In the genomic region with DNA sequence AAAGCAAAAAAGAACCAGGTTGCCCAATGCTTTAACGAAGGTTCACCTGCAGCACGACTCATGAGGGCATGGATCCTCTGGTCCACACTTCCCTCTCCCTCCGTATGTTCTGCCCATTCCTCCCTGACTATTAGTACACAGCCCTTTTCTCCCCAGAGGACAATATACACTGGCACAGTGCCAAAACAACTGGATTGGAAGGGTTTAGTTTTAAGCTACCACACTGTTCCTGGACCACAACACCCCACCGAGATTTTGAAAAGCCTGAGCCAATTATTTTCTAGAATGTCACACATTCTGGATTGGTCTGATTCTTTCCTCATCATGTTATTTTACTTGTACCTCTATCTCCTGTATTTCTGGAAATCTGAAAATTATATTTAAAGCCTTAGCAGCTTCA, we compare ENCODE assay signal across 16 cellular contexts. TPM values are rescaled to one million over a fixed set of nuclear protein-coding genes. Genes with fewer than 3 reads are reported as not detected.
A peak's percentile ranks its signal among the peaks of the same experiment; 100 is the strongest.
DNase-seq lines count a peak whose midpoint lies in the region; ATAC-seq and TF ChIP-seq lines count a peak whose summit lies in the region.
"Had no signal": no experiment of that assay in that cellular context is flagged by ENCODE, and none has a peak within 500 bp of the region (broad histone marks: within the 10 kb centered on the region; RNA-seq: fewer than 3 reads in every experiment).

No MANE protein-coding gene starts in this region.

- H3K27me3 ChIP-seq in A673 (replicated peaks; ENCODE audit: insufficient read depth, low read depth, low read length, poor library complexity), result no peaks in the 10 kb centered on the region

- intact Hi-C loops in A673 (cut with micrococcal nuclease; ENCODE audit: unreplicated experiment) (loop anchor here (5.0 kb wide), 1 partner anchor 400 kb away; no protein-coding TSS in a partner anchor), left ventricle myocardium superior (cut with micrococcal nuclease) (no loop called here)

- H3K36me3 ChIP-seq in A673 (ENCODE audit: insufficient read depth, low read length, poor library complexity, severe bottlenecking) (no peaks in the 10 kb centered on the region), HEK293 (ENCODE audit: control insufficient read depth in 2 of 2, insufficient read depth in 1 of 2, low read length in 2 of 2) (no peaks in the 10 kb centered on the region; a peak in 1 of 3 replicates)
- H3K36me3 ChIP-seq: BLaER1 treated with 17β-estradiol and CSF1 and Interleukin-3, amounts not matched to agents 10 nM and 100 nM had no signal

- no peak overlapping the region for H3K4me3 ChIP-seq in A673 (ENCODE audit: low read depth, low read length, poor library complexity, severe bottlenecking)
- no peak overlapping the region for H3K4me3 ChIP-seq in HEK293 (ENCODE audit: low read depth, low read length)
- H3K4me3 ChIP-seq: BLaER1 treated with 17β-estradiol and CSF1 and Interleukin-3, amounts not matched to agents 10 nM and 100 nM; GM12878 had no signal

- BruUV-seq in A673 (replicated peaks; lab: Mats Ljungman, UMichigan), result no TSS peak

- no peaks in the 10 kb centered on the region for H3K9me3 ChIP-seq in A673 (ENCODE audit: low read depth, low read length, poor library complexity, severe bottlenecking)
- no peaks in the 10 kb centered on the region for H3K9me3 ChIP-seq in HEK293 (ENCODE audit: control insufficient read depth, insufficient read depth, low read depth, low read length)
- H3K9me3 ChIP-seq: BLaER1 treated with 17β-estradiol and CSF1 and Interleukin-3, amounts not matched to agents 10 nM and 100 nM had no signal

- H3K27ac ChIP-seq in A673 (ENCODE audit: low read depth, low read length, poor library complexity, severe bottlenecking) (no peak overlapping the region), HEK293 (ENCODE audit: extremely low read depth, low read depth, low read length) (no peak overlapping the region)
- H3K27ac ChIP-seq: BLaER1 treated with 17β-estradiol and CSF1 and Interleukin-3, amounts not matched to agents 10 nM and 100 nM had no signal

- TF ChIP-seq CTCF in A673 (conservative IDR thresholded peaks at IDR 0.05; ENCODE audit: low read depth, low read length), result no peak
- no peak for TF ChIP-seq CTCF in HEK293 (tag by site-specific recombination; IDR thresholded peaks at IDR 0.05)

- CTCF ChIA-PET in A673 (lab: Charles Lee), result no interaction called here
- CTCF ChIA-PET in HEK293 (lab: Yijun Ruan, JAX), result interaction anchor here (0.6 to 1.3 kb wide), 3 partner anchors 16 to 790 kb away, joined by 3 to 5 read pairs (median 4); no protein-coding TSS in a partner anchor

- H3K4me1 ChIP-seq in A673 (ENCODE audit: insufficient read depth, low read length, poor library complexity, severe bottlenecking) (peaks cover 18% of the 10 kb centered on the region), HEK293 (ENCODE audit: control insufficient read depth, insufficient read depth, low read length) (peaks cover 4% of the 10 kb centered on the region; the same call in 1 of the 2 replicates)

- DNase-seq in NCI-H748 (lab: John Stamatoyannopoulos, UW; ENCODE audit: unreplicated experiment), result peak; percentile 14
- DNase-seq in NCI-H748 treated with DMSO at 0.1 percent for 48 hours (lab: John Stamatoyannopoulos, UW), result no peak
- peak; percentile 80 for DNase-seq in A673 (ENCODE audit: low spot score)
- peak; percentile 47 for DNase-seq in NCI-H82 treated with DMSO at 0.1 percent for 48 hours (lab: John Stamatoyannopoulos, UW; ENCODE audit: unreplicated experiment)
- no peak for DNase-seq in left ventricle myocardium superior
- DNase-seq in KG1 (lab: John Stamatoyannopoulos, UW), result no peak
- no peak for DNase-seq in DMS53 (lab: John Stamatoyannopoulos, UW)
- DNase-seq: 8988T; Calu3; CD8-positive, alpha-beta T cell; DND-41; EL; H9 had no signal

- ATAC-seq in left ventricle myocardium superior, result no peak
- ATAC-seq: CD8-positive, alpha-beta T cell; GM12878 had no signal

- POLR2A ChIA-PET in A673 (lab: Charles Lee; ENCODE audit: low non-redundant PET) (no interaction called here), HEK293 (lab: Yijun Ruan, JAX) (interaction anchor here (1.1 kb wide), 1 partner anchor 10 kb away, joined by 3 read pairs; no protein-coding TSS in a partner anchor)

TF ChIP-seq in HEK293, 187 proteins besides CTCF, POLR2A, EP300 and RAD21:
- TF ChIP-seq, protein P1, sequence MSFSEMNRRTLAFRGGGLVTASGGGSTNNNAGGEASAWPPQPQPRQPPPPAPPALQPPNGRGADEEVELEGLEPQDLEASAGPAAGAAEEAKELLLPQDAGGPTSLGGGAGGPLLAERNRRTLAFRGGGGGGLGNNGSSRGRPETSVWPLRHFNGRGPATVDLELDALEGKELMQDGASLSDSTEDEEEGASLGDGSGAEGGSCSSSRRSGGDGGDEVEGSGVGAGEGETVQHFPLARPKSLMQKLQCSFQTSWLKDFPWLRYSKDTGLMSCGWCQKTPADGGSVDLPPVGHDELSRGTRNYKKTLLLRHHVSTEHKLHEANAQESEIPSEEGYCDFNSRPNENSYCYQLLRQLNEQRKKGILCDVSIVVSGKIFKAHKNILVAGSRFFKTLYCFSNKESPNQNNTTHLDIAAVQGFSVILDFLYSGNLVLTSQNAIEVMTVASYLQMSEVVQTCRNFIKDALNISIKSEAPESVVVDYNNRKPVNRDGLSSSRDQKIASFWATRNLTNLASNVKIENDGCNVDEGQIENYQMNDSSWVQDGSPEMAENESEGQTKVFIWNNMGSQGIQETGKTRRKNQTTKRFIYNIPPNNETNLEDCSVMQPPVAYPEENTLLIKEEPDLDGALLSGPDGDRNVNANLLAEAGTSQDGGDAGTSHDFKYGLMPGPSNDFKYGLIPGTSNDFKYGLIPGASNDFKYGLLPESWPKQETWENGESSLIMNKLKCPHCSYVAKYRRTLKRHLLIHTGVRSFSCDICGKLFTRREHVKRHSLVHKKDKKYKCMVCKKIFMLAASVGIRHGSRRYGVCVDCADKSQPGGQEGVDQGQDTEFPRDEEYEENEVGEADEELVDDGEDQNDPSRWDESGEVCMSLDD (tag by site-specific recombination; IDR thresholded peaks at IDR 0.05), result no peak
- TF ChIP-seq ZNF600 (tag by site-specific recombination; IDR thresholded peaks at IDR 0.05) (no peak), ZNF677 (tag by site-specific recombination; IDR thresholded peaks at IDR 0.05) (no peak), ZNF561 (tag by site-specific recombination; IDR thresholded peaks at IDR 0.05; ENCODE audit: borderline replicate concordance) (peak; percentile 29; the same call in 1 of the 2 replicates), SETDB1 (IDR thresholded peaks at IDR 0.05; ENCODE audit: insufficient read length, low read length) (no peak), OSR2 (tag by site-specific recombination; IDR thresholded peaks at IDR 0.05) (no peak), ZNF311 (tag by site-specific recombination; IDR thresholded peaks at IDR 0.05; ENCODE audit: borderline replicate concordance) (no peak), ZNF140 (tag by site-specific recombination; IDR thresholded peaks at IDR 0.05) (no peak), FEZF1 (tag by site-specific recombination; IDR thresholded peaks at IDR 0.05) (no peak), HOXD13 (CRISPR knock-in tag; IDR thresholded peaks at IDR 0.05; ENCODE audit: borderline replicate concordance) (no peak), ZNF544 (tag by site-specific recombination; IDR thresholded peaks at IDR 0.05) (peak; percentile 85), KLF7 (tag by site-specific recombination; IDR thresholded peaks at IDR 0.05; ENCODE audit: borderline replicate concordance) (no peak), ZNF350 (tag by site-specific recombination; IDR thresholded peaks at IDR 0.05) (peak; percentile 83), ZNF37A (tag by site-specific recombination; IDR thresholded peaks at IDR 0.05) (peak; percentile 33; the same call in 1 of the 2 replicates), ZNF521 (tag by site-specific recombination; IDR thresholded peaks at IDR 0.05) (no peak), ZNF843 (tag by site-specific recombination; IDR thresholded peaks at IDR 0.05) (no peak), ZNF549 (tag by site-specific recombination; IDR thresholded peaks at IDR 0.05) (0 out of 2 replicates have a peak, but pooled peaks have one; percentile 28)
- TF ChIP-seq, protein P2, sequence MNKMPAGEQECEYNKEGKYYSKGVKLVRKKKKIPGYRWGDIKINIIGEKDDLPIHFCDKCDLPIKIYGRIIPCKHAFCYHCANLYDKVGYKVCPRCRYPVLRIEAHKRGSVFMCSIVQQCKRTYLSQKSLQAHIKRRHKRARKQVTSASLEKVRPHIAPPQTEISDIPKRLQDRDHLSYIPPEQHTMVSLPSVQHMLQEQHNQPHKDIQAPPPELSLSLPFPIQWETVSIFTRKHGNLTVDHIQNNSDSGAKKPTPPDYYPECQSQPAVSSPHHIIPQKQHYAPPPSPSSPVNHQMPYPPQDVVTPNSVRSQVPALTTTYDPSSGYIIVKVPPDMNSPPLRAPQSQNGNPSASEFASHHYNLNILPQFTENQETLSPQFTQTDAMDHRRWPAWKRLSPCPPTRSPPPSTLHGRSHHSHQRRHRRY (tag by site-specific recombination; IDR thresholded peaks at IDR 0.05), result no peak
- TF ChIP-seq, protein P3, sequence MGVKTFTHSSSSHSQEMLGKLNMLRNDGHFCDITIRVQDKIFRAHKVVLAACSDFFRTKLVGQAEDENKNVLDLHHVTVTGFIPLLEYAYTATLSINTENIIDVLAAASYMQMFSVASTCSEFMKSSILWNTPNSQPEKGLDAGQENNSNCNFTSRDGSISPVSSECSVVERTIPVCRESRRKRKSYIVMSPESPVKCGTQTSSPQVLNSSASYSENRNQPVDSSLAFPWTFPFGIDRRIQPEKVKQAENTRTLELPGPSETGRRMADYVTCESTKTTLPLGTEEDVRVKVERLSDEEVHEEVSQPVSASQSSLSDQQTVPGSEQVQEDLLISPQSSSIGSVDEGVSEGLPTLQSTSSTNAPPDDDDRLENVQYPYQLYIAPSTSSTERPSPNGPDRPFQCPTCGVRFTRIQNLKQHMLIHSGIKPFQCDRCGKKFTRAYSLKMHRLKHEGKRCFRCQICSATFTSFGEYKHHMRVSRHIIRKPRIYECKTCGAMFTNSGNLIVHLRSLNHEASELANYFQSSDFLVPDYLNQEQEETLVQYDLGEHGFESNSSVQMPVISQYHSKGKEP (tag by site-specific recombination; IDR thresholded peaks at IDR 0.05), result peak; percentile 66

RNA-seq across cellular contexts. Expression of a gene that starts 2.9 kb away (rescaled TPM):
- total RNA-seq in A673 (2021), result 59.5 and 72.4 TPM in 2 replicates
- 11.0 TPM for total RNA-seq in left ventricle myocardium superior

Comparison
In these comparisons a context has a peak if more than half of its experiments do, and no peak if none do; other contexts are left out.
1. DNase-seq: peak in NCI-H748 (single experiment), A673 (single experiment) and NCI-H82 treated with DMSO at 0.1 percent for 48 hours (single experiment); none in NCI-H748 treated with DMSO at 0.1 percent for 48 hours (single experiment), left ventricle myocardium superior (single experiment), KG1 (single experiment) and DMS53 (single experiment).